In genomic region chr3:149380220-149380619, GRCh38 we compare ENCODE assay signal across 7 cellular contexts. TPM values are rescaled to one million over a fixed set of nuclear protein-coding genes. Genes with fewer than 3 reads are reported as not detected.
"Had no signal": no experiment of that assay in that cellular context is flagged by ENCODE, and none has a peak within 500 bp of the region (broad histone marks: within the 10 kb centered on the region; RNA-seq: fewer than 3 reads in every experiment).

No MANE protein-coding gene starts in this region.

RNA-seq across cellular contexts. Expression of gene TM4SF1, which starts 2.8 kb away (rescaled TPM):
- total RNA-seq: naive thymus-derived CD8-positive, alpha-beta T cell; natural killer cell; natural killer cell treated with Interleukin-12 subunit alpha and Interleukin-12 subunit beta and Interleukin-15 and Interleukin-18, amount 100 ng/mL, for 72 hours; neural crest cell had no signal
- polyA plus RNA-seq: naive thymus-derived CD8-positive, alpha-beta T cell had no signal

RNA-seq across cellular contexts. Expression of gene TM4SF18, which starts 46.8 kb away (rescaled TPM):
- total RNA-seq: naive thymus-derived CD8-positive, alpha-beta T cell; natural killer cell; natural killer cell treated with Interleukin-12 subunit alpha and Interleukin-12 subunit beta and Interleukin-15 and Interleukin-18, amount 100 ng/mL, for 72 hours; neural crest cell; osteoblast; progenitor cell of endocrine pancreas had no signal
- polyA plus RNA-seq: naive thymus-derived CD8-positive, alpha-beta T cell; neural cell had no signal
